ENCODE assay signal across 1 cellular context in the genomic region with DNA sequence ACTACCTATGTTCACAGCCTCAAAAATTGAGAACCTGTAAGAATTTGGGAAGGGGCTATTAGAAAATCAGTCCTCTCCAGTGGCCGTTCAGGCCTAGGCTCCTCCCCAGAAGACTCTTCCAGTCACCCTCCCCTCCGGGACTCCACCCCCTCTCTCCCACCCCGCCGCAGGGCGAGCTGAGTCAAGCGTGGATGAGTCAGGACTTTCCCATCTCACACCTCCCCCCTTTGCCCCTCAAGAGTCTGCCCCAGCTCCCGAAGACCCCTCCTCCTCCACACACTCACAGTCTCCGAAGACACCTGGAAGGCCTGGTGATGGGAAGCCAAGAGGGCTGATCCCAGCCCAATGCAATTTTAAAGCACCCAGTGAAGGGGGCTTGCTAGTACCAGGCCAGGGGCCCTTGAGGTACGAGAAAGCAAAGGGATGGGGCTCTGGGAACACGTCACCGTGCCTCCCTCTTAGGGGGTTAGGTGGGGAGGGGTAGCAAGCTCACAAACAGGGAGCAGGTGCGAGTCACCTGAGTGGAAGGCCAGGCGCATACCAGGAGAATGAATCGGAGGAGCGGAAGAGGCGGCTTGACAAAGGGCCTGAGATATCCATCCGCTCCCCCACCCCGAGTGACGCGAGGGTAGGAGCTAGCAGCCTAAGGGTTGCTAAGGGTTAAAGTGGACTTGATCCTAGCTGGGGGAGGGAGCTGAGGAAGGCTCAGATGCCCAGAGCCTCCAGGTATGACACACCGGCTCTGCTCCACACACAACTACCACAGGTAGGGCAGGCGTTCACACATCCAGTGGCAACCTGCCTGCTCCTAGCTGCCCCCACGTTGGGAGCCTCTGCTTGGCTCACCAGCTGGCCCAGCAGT.
TF ChIP-seq lines count a peak whose summit lies in the region.

No MANE protein-coding gene starts in this region.

TF ChIP-seq in K562, 482 proteins besides CTCF, POLR2A, EP300 and RAD21 (continued from another document and continues in another):
- peak; percentile 38; the same call in 1 of the 2 replicates for TF ChIP-seq FOXP4 (CRISPR knock-in tag; IDR thresholded peaks at IDR 0.05; ENCODE audit: borderline replicate concordance)
- TF ChIP-seq, protein P1, sequence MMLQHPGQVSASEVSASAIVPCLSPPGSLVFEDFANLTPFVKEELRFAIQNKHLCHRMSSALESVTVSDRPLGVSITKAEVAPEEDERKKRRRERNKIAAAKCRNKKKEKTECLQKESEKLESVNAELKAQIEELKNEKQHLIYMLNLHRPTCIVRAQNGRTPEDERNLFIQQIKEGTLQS (IDR thresholded peaks at IDR 0.05) = peak; percentile 95
- TF ChIP-seq, protein P1 (CRISPR knock-in tag; conservative IDR thresholded peaks at IDR 0.05) = no peak
- TF ChIP-seq SP1 (CRISPR knock-in tag; IDR thresholded peaks at IDR 0.05) = peak; percentile 48; the same call in 1 of the 2 replicates
- TF ChIP-seq TOE1 (IDR thresholded peaks at IDR 0.05; ENCODE audit: borderline replicate concordance) = peak; percentile 29; the same call in 1 of the 2 replicates
- no peak for TF ChIP-seq TOE1 (CRISPR knock-in tag; IDR thresholded peaks at IDR 0.05; ENCODE audit: borderline replicate concordance, low read depth)
- TF ChIP-seq EP400 (IDR thresholded peaks at IDR 0.05) = peak; percentile 68; the same call in 1 of the 2 replicates
- TF ChIP-seq, protein P2, sequence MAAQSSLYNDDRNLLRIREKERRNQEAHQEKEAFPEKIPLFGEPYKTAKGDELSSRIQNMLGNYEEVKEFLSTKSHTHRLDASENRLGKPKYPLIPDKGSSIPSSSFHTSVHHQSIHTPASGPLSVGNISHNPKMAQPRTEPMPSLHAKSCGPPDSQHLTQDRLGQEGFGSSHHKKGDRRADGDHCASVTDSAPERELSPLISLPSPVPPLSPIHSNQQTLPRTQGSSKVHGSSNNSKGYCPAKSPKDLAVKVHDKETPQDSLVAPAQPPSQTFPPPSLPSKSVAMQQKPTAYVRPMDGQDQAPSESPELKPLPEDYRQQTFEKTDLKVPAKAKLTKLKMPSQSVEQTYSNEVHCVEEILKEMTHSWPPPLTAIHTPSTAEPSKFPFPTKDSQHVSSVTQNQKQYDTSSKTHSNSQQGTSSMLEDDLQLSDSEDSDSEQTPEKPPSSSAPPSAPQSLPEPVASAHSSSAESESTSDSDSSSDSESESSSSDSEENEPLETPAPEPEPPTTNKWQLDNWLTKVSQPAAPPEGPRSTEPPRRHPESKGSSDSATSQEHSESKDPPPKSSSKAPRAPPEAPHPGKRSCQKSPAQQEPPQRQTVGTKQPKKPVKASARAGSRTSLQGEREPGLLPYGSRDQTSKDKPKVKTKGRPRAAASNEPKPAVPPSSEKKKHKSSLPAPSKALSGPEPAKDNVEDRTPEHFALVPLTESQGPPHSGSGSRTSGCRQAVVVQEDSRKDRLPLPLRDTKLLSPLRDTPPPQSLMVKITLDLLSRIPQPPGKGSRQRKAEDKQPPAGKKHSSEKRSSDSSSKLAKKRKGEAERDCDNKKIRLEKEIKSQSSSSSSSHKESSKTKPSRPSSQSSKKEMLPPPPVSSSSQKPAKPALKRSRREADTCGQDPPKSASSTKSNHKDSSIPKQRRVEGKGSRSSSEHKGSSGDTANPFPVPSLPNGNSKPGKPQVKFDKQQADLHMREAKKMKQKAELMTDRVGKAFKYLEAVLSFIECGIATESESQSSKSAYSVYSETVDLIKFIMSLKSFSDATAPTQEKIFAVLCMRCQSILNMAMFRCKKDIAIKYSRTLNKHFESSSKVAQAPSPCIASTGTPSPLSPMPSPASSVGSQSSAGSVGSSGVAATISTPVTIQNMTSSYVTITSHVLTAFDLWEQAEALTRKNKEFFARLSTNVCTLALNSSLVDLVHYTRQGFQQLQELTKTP (IDR thresholded peaks at IDR 0.05; ENCODE audit: low read depth in 1 of 2, partially characterized antibody in 2 of 2) = peak in 1 of 2 experiments; percentile 75
- TF ChIP-seq SUPT5H (IDR thresholded peaks at IDR 0.05) = no peak
- peak; percentile 36; the same call in 1 of the 2 replicates for TF ChIP-seq NCOA1 (IDR thresholded peaks at IDR 0.05; ENCODE audit: low read depth)
- no peak for TF ChIP-seq ZNF23 (CRISPR knock-in tag; IDR thresholded peaks at IDR 0.05)
- TF ChIP-seq C11orf30 (IDR thresholded peaks at IDR 0.05; ENCODE audit: low read depth) = peak; percentile 97
- TF ChIP-seq RBM39 (optimal IDR thresholded peaks at IDR 0.05; ENCODE audit: low read depth, low read length) = peak; percentile 62
- TF ChIP-seq CREB1 (IDR thresholded peaks at IDR 0.05) = peak; percentile 51; the same call in 1 of the 2 replicates
- peak; percentile 56; the same call in 1 of the 2 replicates for TF ChIP-seq CREB1 (CRISPR knock-in tag; IDR thresholded peaks at IDR 0.05)
- TF ChIP-seq POLR2B (IDR thresholded peaks at IDR 0.05; ENCODE audit: low read depth, partially characterized antibody) = peak; percentile 46
- TF ChIP-seq FOXJ2 (tag; IDR thresholded peaks at IDR 0.05) = no peak
- TF ChIP-seq ARID1B (IDR thresholded peaks at IDR 0.05) = peak; percentile 90
- peak; percentile 40 for TF ChIP-seq GATAD2A (IDR thresholded peaks at IDR 0.05)
- peak; percentile 95 for TF ChIP-seq BRD9 (IDR thresholded peaks at IDR 0.05; ENCODE audit: low read depth, partially characterized antibody)
- TF ChIP-seq TCF7 (IDR thresholded peaks at IDR 0.05; ENCODE audit: borderline replicate concordance) = 0 out of 2 replicates have a peak, but pooled peaks have one; percentile 9
- TF ChIP-seq HDAC2 (IDR thresholded peaks at IDR 0.05) = peak; percentile 90
- TF ChIP-seq ELF1 (tag; IDR thresholded peaks at IDR 0.05) = peak; percentile 55; the same call in 1 of the 2 replicates
- TF ChIP-seq RBFOX2 (IDR thresholded peaks at IDR 0.05; ENCODE audit: low read depth, low read length) = peak; percentile 60
- TF ChIP-seq NCOA6 (IDR thresholded peaks at IDR 0.05) = no peak
- TF ChIP-seq SMARCA5 (IDR thresholded peaks at IDR 0.05) = no peak
- 0 out of 4 replicates have a peak, but pooled peaks of 1 of the 2 experiments have one; percentile 33 for TF ChIP-seq FOXK2 (conservative IDR thresholded peaks at IDR 0.05 in 1 of 2, IDR thresholded peaks at IDR 0.05 in 1 of 2; ENCODE audit: low read depth in 2 of 2)
- TF ChIP-seq, protein P3, sequence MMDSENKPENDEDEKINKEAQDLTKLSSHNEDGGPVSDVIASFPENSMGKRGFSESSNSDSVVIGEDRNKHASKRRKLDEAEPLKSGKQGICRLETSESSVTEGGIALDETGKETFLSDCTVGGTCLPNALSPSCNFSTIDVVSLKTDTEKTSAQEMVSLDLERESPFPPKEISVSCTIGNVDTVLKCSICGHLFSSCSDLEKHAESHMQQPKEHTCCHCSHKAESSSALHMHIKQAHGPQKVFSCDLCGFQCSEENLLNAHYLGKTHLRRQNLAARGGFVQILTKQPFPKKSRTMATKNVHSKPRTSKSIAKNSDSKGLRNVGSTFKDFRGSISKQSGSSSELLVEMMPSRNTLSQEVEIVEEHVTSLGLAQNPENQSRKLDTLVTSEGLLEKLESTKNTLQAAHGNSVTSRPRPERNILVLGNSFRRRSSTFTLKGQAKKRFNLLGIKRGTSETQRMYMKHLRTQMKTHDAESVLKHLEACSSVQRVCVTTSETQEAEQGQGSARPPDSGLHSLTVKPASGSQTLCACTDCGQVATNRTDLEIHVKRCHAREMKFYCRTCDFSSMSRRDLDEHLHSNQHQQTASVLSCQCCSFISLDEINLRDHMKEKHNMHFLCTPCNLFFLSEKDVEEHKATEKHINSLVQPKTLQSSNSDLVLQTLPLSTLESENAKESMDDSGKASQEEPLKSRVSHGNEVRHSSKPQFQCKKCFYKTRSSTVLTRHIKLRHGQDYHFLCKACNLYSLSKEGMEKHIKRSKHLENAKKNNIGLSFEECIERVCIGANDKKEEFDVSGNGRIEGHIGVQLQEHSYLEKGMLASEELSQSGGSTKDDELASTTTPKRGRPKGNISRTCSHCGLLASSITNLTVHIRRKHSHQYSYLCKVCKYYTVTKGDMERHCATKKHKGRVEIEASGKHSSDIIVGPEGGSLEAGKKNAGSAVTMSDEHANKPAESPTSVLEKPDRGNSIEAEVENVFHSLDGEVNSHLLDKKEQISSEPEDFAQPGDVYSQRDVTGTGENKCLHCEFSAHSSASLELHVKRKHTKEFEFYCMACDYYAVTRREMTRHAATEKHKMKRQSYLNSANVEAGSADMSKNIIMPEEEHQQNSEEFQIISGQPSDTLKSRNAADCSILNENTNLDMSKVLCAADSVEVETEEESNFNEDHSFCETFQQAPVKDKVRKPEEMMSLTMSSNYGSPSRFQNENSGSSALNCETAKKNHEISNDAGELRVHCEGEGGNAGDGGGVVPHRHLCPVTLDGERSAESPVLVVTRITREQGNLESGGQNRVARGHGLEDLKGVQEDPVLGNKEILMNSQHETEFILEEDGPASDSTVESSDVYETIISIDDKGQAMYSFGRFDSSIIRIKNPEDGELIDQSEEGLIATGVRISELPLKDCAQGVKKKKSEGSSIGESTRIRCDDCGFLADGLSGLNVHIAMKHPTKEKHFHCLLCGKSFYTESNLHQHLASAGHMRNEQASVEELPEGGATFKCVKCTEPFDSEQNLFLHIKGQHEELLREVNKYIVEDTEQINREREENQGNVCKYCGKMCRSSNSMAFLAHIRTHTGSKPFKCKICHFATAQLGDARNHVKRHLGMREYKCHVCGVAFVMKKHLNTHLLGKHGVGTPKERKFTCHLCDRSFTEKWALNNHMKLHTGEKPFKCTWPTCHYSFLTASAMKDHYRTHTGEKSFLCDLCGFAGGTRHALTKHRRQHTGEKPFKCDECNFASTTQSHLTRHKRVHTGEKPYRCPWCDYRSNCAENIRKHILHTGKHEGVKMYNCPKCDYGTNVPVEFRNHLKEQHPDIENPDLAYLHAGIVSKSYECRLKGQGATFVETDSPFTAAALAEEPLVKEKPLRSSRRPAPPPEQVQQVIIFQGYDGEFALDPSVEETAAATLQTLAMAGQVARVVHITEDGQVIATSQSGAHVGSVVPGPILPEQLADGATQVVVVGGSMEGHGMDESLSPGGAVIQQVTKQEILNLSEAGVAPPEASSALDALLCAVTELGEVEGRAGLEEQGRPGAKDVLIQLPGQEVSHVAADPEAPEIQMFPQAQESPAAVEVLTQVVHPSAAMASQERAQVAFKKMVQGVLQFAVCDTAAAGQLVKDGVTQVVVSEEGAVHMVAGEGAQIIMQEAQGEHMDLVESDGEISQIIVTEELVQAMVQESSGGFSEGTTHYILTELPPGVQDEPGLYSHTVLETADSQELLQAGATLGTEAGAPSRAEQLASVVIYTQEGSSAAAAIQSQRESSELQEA (IDR thresholded peaks at IDR 0.05; ENCODE audit: low read depth) = no peak
- TF ChIP-seq EGR1 (conservative IDR thresholded peaks at IDR 0.05) = peak; percentile 73
- peak; percentile 33 for TF ChIP-seq MBD2 (IDR thresholded peaks at IDR 0.05; ENCODE audit: borderline replicate concordance, low read depth)
- TF ChIP-seq TCF3 (CRISPR knock-in tag; IDR thresholded peaks at IDR 0.05) = 0 out of 2 replicates have a peak, but pooled peaks have one; percentile 5
- peak; percentile 82; the same call in 1 of the 2 replicates for TF ChIP-seq LEF1 (IDR thresholded peaks at IDR 0.05)
- 0 out of 2 replicates have a peak, but pooled peaks have one; percentile 38 for TF ChIP-seq ETV5 (CRISPR knock-in tag; IDR thresholded peaks at IDR 0.05; ENCODE audit: low read depth)
- TF ChIP-seq SRSF7 (optimal IDR thresholded peaks at IDR 0.05; ENCODE audit: low read depth, low read length) = no peak
- TF ChIP-seq BHLHE40 (IDR thresholded peaks at IDR 0.05; ENCODE audit: low read length) = peak; percentile 67; the same call in 1 of the 2 replicates
- no peak for TF ChIP-seq PHTF2 (CRISPR knock-in tag; IDR thresholded peaks at IDR 0.05)
- TF ChIP-seq, protein P4, sequence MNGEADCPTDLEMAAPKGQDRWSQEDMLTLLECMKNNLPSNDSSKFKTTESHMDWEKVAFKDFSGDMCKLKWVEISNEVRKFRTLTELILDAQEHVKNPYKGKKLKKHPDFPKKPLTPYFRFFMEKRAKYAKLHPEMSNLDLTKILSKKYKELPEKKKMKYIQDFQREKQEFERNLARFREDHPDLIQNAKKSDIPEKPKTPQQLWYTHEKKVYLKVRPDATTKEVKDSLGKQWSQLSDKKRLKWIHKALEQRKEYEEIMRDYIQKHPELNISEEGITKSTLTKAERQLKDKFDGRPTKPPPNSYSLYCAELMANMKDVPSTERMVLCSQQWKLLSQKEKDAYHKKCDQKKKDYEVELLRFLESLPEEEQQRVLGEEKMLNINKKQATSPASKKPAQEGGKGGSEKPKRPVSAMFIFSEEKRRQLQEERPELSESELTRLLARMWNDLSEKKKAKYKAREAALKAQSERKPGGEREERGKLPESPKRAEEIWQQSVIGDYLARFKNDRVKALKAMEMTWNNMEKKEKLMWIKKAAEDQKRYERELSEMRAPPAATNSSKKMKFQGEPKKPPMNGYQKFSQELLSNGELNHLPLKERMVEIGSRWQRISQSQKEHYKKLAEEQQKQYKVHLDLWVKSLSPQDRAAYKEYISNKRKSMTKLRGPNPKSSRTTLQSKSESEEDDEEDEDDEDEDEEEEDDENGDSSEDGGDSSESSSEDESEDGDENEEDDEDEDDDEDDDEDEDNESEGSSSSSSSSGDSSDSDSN (IDR thresholded peaks at IDR 0.05; ENCODE audit: borderline replicate concordance in 1 of 2, low read depth in 2 of 2, low read length in 2 of 2) = 0 out of 4 replicates have a peak, but pooled peaks of 1 of the 2 experiments have one; percentile 41
- TF ChIP-seq RUNX1 (IDR thresholded peaks at IDR 0.05; ENCODE audit: low read depth) = peak; percentile 66; the same call in 1 of the 2 replicates
- TF ChIP-seq U2AF1 (optimal IDR thresholded peaks at IDR 0.05; ENCODE audit: low read depth, low read length) = no peak
- no peak for TF ChIP-seq SREBF2 (CRISPR knock-in tag; IDR thresholded peaks at IDR 0.05)
- peak in 1 of 2 experiments; percentile 70; a peak in 1 of 4 replicates for TF ChIP-seq HDAC1 (IDR thresholded peaks at IDR 0.05)
- peak; percentile 98 for TF ChIP-seq NFE2 (IDR thresholded peaks at IDR 0.05; ENCODE audit: low read depth)
